8 cellular contexts compared by ENCODE assay signal in the genomic region with DNA sequence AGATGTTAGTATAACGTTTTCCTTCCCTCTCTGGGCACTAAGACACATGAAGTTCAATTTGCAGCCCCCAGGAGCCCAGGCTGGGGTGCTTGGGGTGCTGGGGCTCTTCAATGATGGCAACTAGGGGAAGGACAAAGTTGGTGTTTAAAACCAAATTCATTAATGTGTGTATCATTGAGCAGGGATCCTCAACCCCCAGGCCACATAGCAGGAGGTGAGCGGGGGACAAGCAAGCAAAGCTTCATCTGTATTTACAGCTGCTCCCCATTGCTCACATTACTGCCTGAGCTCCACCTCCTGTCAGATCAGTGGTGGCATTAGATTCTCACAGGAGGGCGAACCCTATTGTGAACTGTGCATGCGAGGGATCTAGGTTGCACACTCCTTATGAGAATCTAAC. TPM values are rescaled to one million over a fixed set of nuclear protein-coding genes. Genes with fewer than 3 reads are reported as not detected.
"Had no signal": no experiment of that assay in that cellular context is flagged by ENCODE, and none has a peak within 500 bp of the region (broad histone marks: within the 10 kb centered on the region; RNA-seq: fewer than 3 reads in every experiment).

No MANE protein-coding gene starts in this region.

RNA-seq across cellular contexts. Expression of a gene that starts 56.4 kb away (rescaled TPM):
- total RNA-seq: LHCN-M2, MCF 10A, NCI-H460, OCI-LY7, PC-9, Right ventricle myocardium superior, RPMI7951, SK-MEL-5 had no signal
